In the genomic region with DNA sequence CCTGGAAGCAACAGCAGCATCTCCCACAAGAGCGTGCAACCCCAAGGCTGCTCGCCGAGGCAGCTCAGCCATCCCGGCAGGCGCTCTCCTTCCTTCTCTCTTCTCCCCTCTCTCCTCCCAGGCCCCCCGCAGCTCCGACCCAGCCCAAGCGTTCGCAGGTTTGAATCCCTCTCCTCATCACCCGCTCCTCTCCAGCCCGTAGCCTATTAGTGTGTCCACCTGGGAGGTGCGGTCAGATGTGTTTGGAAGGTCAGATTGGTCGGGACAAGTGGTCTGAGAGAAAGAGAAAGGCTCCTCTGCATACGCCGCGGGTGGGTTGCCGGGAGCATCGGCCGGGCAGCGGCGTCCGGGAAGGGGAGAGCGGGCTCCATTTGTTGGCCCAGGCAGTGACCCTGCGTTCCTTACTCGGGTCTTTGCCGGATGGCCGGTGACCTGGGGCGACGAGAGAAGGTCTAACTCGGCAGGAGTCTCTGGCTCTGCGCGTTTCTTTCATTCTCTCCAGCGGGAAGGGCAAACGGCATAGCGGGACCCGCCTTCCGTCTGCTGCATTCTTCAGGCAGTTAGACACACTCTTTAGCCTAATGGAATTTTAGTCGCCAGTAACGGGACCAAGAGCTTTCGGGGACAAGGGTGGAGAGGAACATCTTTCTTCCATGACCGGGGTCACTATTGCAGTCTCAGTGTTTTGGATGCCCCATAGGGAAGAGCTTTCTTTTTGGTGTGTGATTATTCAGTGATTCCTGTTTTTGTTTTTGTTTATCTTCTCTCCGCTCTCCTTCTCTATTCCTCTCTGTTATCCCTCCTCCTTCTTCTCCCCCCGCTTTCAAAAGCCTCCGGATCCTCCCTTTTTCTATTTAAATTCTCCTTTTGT, we compare ENCODE assay signal across 1 cellular context.
TF ChIP-seq lines count a peak whose summit lies in the region.

No MANE protein-coding gene starts in this region.

TF ChIP-seq in HEK293, 187 proteins besides CTCF, POLR2A, EP300 and RAD21 (continued from another document and continues in another):
- no peak for TF ChIP-seq BCL11B (tag by site-specific recombination; IDR thresholded peaks at IDR 0.05; ENCODE audit: low read depth)
- TF ChIP-seq, protein P1, sequence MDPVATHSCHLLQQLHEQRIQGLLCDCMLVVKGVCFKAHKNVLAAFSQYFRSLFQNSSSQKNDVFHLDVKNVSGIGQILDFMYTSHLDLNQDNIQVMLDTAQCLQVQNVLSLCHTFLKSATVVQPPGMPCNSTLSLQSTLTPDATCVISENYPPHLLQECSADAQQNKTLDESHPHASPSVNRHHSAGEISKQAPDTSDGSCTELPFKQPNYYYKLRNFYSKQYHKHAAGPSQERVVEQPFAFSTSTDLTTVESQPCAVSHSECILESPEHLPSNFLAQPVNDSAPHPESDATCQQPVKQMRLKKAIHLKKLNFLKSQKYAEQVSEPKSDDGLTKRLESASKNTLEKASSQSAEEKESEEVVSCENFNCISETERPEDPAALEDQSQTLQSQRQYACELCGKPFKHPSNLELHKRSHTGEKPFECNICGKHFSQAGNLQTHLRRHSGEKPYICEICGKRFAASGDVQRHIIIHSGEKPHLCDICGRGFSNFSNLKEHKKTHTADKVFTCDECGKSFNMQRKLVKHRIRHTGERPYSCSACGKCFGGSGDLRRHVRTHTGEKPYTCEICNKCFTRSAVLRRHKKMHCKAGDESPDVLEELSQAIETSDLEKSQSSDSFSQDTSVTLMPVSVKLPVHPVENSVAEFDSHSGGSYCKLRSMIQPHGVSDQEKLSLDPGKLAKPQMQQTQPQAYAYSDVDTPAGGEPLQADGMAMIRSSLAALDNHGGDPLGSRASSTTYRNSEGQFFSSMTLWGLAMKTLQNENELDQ (tag by site-specific recombination; IDR thresholded peaks at IDR 0.05; ENCODE audit: low read depth) = no peak
- no peak for TF ChIP-seq ZNF133 (tag by site-specific recombination; IDR thresholded peaks at IDR 0.05)
- TF ChIP-seq ZNF202 (tag by site-specific recombination; IDR thresholded peaks at IDR 0.05; ENCODE audit: borderline replicate concordance) = no peak
- TF ChIP-seq ZNF664 (tag by site-specific recombination; IDR thresholded peaks at IDR 0.05) = no peak
- TF ChIP-seq ZNF629 (tag by site-specific recombination; IDR thresholded peaks at IDR 0.05) = no peak
- no peak for TF ChIP-seq ZNF692 (tag by site-specific recombination; IDR thresholded peaks at IDR 0.05)
- no peak for TF ChIP-seq ZNF248 (tag by site-specific recombination; IDR thresholded peaks at IDR 0.05)
- TF ChIP-seq ZNF132 (tag by site-specific recombination; IDR thresholded peaks at IDR 0.05; ENCODE audit: borderline replicate concordance) = no peak
- no peak for TF ChIP-seq ZNF37A (tag by site-specific recombination; IDR thresholded peaks at IDR 0.05)
- TF ChIP-seq HOXC10 (CRISPR knock-in tag; IDR thresholded peaks at IDR 0.05) = no peak
- no peak for TF ChIP-seq SETDB1 (IDR thresholded peaks at IDR 0.05; ENCODE audit: insufficient read length, low read length)
- TF ChIP-seq ZNF555 (tag by site-specific recombination; conservative IDR thresholded peaks at IDR 0.05) = no peak
- TF ChIP-seq PRDM1 (tag by site-specific recombination; IDR thresholded peaks at IDR 0.05) = 0 out of 2 replicates have a peak, but pooled peaks have one; percentile 8
- peak; percentile 61 for TF ChIP-seq GLIS1 (tag by site-specific recombination; IDR thresholded peaks at IDR 0.05)
- TF ChIP-seq, protein P2, sequence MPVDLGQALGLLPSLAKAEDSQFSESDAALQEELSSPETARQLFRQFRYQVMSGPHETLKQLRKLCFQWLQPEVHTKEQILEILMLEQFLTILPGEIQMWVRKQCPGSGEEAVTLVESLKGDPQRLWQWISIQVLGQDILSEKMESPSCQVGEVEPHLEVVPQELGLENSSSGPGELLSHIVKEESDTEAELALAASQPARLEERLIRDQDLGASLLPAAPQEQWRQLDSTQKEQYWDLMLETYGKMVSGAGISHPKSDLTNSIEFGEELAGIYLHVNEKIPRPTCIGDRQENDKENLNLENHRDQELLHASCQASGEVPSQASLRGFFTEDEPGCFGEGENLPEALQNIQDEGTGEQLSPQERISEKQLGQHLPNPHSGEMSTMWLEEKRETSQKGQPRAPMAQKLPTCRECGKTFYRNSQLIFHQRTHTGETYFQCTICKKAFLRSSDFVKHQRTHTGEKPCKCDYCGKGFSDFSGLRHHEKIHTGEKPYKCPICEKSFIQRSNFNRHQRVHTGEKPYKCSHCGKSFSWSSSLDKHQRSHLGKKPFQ (tag by site-specific recombination; IDR thresholded peaks at IDR 0.05) = no peak
- no peak for TF ChIP-seq ZNF548 (tag by site-specific recombination; IDR thresholded peaks at IDR 0.05)
- TF ChIP-seq AEBP2 (tag by site-specific recombination; IDR thresholded peaks at IDR 0.05; ENCODE audit: borderline replicate concordance) = no peak
- TF ChIP-seq ZFHX2 (tag by site-specific recombination; conservative IDR thresholded peaks at IDR 0.05) = no peak
- TF ChIP-seq, protein P3, sequence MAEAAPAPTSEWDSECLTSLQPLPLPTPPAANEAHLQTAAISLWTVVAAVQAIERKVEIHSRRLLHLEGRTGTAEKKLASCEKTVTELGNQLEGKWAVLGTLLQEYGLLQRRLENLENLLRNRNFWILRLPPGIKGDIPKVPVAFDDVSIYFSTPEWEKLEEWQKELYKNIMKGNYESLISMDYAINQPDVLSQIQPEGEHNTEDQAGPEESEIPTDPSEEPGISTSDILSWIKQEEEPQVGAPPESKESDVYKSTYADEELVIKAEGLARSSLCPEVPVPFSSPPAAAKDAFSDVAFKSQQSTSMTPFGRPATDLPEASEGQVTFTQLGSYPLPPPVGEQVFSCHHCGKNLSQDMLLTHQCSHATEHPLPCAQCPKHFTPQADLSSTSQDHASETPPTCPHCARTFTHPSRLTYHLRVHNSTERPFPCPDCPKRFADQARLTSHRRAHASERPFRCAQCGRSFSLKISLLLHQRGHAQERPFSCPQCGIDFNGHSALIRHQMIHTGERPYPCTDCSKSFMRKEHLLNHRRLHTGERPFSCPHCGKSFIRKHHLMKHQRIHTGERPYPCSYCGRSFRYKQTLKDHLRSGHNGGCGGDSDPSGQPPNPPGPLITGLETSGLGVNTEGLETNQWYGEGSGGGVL (tag by site-specific recombination; IDR thresholded peaks at IDR 0.05) = no peak; the same call in 1 of the 2 replicates
- TF ChIP-seq RBAK (tag by site-specific recombination; IDR thresholded peaks at IDR 0.05) = no peak
- peak; percentile 11; the same call in 1 of the 2 replicates for TF ChIP-seq ZNF76 (tag by site-specific recombination; IDR thresholded peaks at IDR 0.05; ENCODE audit: borderline replicate concordance, low read depth)
- TF ChIP-seq ZNF184 (tag by site-specific recombination; IDR thresholded peaks at IDR 0.05) = no peak
- TF ChIP-seq YY1 (tag by site-specific recombination; IDR thresholded peaks at IDR 0.05) = no peak
- TF ChIP-seq ZNF473 (tag by site-specific recombination; IDR thresholded peaks at IDR 0.05) = no peak
- TF ChIP-seq ATF2 (tag by site-specific recombination; IDR thresholded peaks at IDR 0.05; ENCODE audit: low read depth) = no peak
- TF ChIP-seq GLIS2 (tag by site-specific recombination; IDR thresholded peaks at IDR 0.05) = peak; percentile 63; the same call in 1 of the 2 replicates
- TF ChIP-seq ZNF24 (tag by site-specific recombination; IDR thresholded peaks at IDR 0.05) = no peak
- no peak for TF ChIP-seq ZNF529 (tag by site-specific recombination; IDR thresholded peaks at IDR 0.05; ENCODE audit: insufficient replicate concordance)
- no peak for TF ChIP-seq ZSCAN23 (tag by site-specific recombination; IDR thresholded peaks at IDR 0.05)
- no peak for TF ChIP-seq MEIS1 (CRISPR knock-in tag; IDR thresholded peaks at IDR 0.05; ENCODE audit: borderline replicate concordance)
- TF ChIP-seq KLF8 (tag by site-specific recombination; IDR thresholded peaks at IDR 0.05) = no peak
- TF ChIP-seq ZNF423 (tag by site-specific recombination; IDR thresholded peaks at IDR 0.05) = no peak
- TF ChIP-seq ZNF558 (tag by site-specific recombination; IDR thresholded peaks at IDR 0.05) = no peak
- TF ChIP-seq ZBTB20 (tag by site-specific recombination; IDR thresholded peaks at IDR 0.05) = no peak
- TF ChIP-seq ZNF639 (tag by site-specific recombination; IDR thresholded peaks at IDR 0.05) = no peak
- peak; percentile 93 for TF ChIP-seq PRDM10 (tag by site-specific recombination; IDR thresholded peaks at IDR 0.05)
- no peak for TF ChIP-seq ZNF274 (IDR thresholded peaks at IDR 0.05; ENCODE audit: low read length)
- no peak for TF ChIP-seq ZNF274 (tag by site-specific recombination; IDR thresholded peaks at IDR 0.05; ENCODE audit: borderline replicate concordance)
- no peak for TF ChIP-seq ZNF514 (tag by site-specific recombination; IDR thresholded peaks at IDR 0.05)
- TF ChIP-seq ZNF571 (tag by site-specific recombination; IDR thresholded peaks at IDR 0.05) = no peak
- TF ChIP-seq FEZF1 (tag by site-specific recombination; IDR thresholded peaks at IDR 0.05) = no peak
- 0 out of 2 replicates have a peak, but pooled peaks have one; percentile 14 for TF ChIP-seq ZNF366 (tag by site-specific recombination; conservative IDR thresholded peaks at IDR 0.05)
- TF ChIP-seq, protein P4, sequence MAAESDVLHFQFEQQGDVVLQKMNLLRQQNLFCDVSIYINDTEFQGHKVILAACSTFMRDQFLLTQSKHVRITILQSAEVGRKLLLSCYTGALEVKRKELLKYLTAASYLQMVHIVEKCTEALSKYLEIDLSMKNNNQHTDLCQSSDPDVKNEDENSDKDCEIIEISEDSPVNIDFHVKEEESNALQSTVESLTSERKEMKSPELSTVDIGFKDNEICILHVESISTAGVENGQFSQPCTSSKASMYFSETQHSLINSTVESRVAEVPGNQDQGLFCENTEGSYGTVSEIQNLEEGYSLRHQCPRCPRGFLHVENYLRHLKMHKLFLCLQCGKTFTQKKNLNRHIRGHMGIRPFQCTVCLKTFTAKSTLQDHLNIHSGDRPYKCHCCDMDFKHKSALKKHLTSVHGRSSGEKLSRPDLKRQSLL (tag by site-specific recombination; IDR thresholded peaks at IDR 0.05) = no peak
- TF ChIP-seq WT1 (tag by site-specific recombination; IDR thresholded peaks at IDR 0.05) = no peak
- no peak for TF ChIP-seq ZNF121 (tag by site-specific recombination; IDR thresholded peaks at IDR 0.05)
- no peak for TF ChIP-seq ZNF792 (tag by site-specific recombination; IDR thresholded peaks at IDR 0.05)
